24 cellular contexts compared by ENCODE assay signal in genomic region chr12:9928607-9929006, GRCh38. TPM values are rescaled to one million over a fixed set of nuclear protein-coding genes. Genes with fewer than 3 reads are reported as not detected.
"Had no signal": no experiment of that assay in that cellular context is flagged by ENCODE, and none has a peak within 500 bp of the region (broad histone marks: within the 10 kb centered on the region; RNA-seq: fewer than 3 reads in every experiment).

No MANE protein-coding gene starts in this region.

- H3K27me3 ChIP-seq: brain microvascular endothelial cell, sigmoid colon, vagina had no signal

- H3K27ac ChIP-seq: brain microvascular endothelial cell, sigmoid colon, vagina had no signal

- H3K27ac Mint-ChIP-seq: activated naive CD4-positive, alpha-beta T cell treated with anti-CD3 and anti-CD28 coated beads, Interleukin-2, amount 10 ng/mL, durations not matched to agents 7 days and 5 days; nephron progenitor cell had no signal

- ATAC-seq: activated CD4-positive, CD25-positive, alpha-beta regulatory T cell treated with anti-CD3 and anti-CD28 coated beads, Interleukin-2, amount 50 U/mL, for 24 hours; left lobe of liver had no signal

- H3K36me3 Mint-ChIP-seq: activated naive CD4-positive, alpha-beta T cell treated with anti-CD3 and anti-CD28 coated beads, Interleukin-2, amount 10 ng/mL, durations not matched to agents 7 days and 5 days had no signal

- H3K4me3 ChIP-seq: lung, sigmoid colon, vagina had no signal

- H3K4me1 Mint-ChIP-seq: nephron progenitor cell had no signal

- DNase-seq: activated CD8-positive, alpha-beta memory T cell treated with anti-CD3 and anti-CD28 coated beads for 24 hours; activated CD8-positive, alpha-beta memory T cell treated with anti-CD3 and anti-CD28 coated beads, Interleukin-2, amount 50 U/mL, for 48 hours; activated effector memory CD4-positive, alpha-beta T cell treated with Interleukin-2 at 50 U/mL for 16 hours; activated naive CD4-positive, alpha-beta T cell treated with anti-CD3 and anti-CD28 coated beads, Interleukin-2, amount 10 ng/mL, durations not matched to agents 7 days and 5 days; activated T-cell treated with anti-CD3 and anti-CD28 coated beads, Interleukin-2, amount 50 U/mL, for 48 hours; aorta; brain microvascular endothelial cell; central memory CD4-positive, alpha-beta T cell; kidney; nephron progenitor cell; occipital lobe; posterior cingulate gyrus; sigmoid colon; stimulated activated CD4-positive, alpha-beta T cell treated with anti-CD3 and anti-CD28 coated beads, Interleukin-1b, Interleukin-23, amount 100 ng/mL, for 48 hours; stimulated activated CD8-positive, alpha-beta memory T cell treated with anti-CD3 and anti-CD28 coated beads, Interleukin-4, amount 100 ng/mL, for 48 hours; stimulated activated naive CD4-positive, alpha-beta T cell treated with Interleukin-2 at 50 U/mL for 16 hours; trophoblast cell had no signal

- FAIRE-seq: frontal cortex had no signal

- H3K4me3 Mint-ChIP-seq: activated naive CD4-positive, alpha-beta T cell treated with anti-CD3 and anti-CD28 coated beads, Interleukin-2, amount 10 ng/mL, durations not matched to agents 7 days and 5 days; nephron progenitor cell had no signal

- H3K4me1 ChIP-seq: sigmoid colon, vagina had no signal

- H3K36me3 ChIP-seq: brain microvascular endothelial cell, sigmoid colon, vagina had no signal

- H3K9me3 ChIP-seq: sigmoid colon, vagina had no signal

- H3K9me3 Mint-ChIP-seq: activated naive CD4-positive, alpha-beta T cell treated with anti-CD3 and anti-CD28 coated beads, Interleukin-2, amount 10 ng/mL, durations not matched to agents 7 days and 5 days; nephron progenitor cell had no signal

RNA-seq across cellular contexts. Expression of gene CLEC2A, which starts 3.6 kb away (rescaled TPM):
- total RNA-seq: aorta, epithelial cell of proximal tubule, frontal cortex, kidney, left lobe of liver, lung, occipital lobe, renal cortical epithelial cell, sigmoid colon, vagina had no signal
- polyA plus RNA-seq: aorta, lung, sigmoid colon had no signal

RNA-seq across cellular contexts. Expression of gene CLEC12A, which starts 42.6 kb away (rescaled TPM):
- total RNA-seq: epithelial cell of proximal tubule, occipital lobe, renal cortical epithelial cell, vagina had no signal

RNA-seq across cellular contexts. Expression of gene KLRF2, which starts 47.3 kb away (rescaled TPM):
- total RNA-seq: aorta, epithelial cell of proximal tubule, frontal cortex, kidney, left lobe of liver, lung, occipital lobe, renal cortical epithelial cell, sigmoid colon, vagina had no signal
- polyA plus RNA-seq: aorta, lung, sigmoid colon had no signal

RNA-seq across cellular contexts. Expression of gene CLEC2B, which starts 59.5 kb away (rescaled TPM):
- total RNA-seq: epithelial cell of proximal tubule had no signal
